ENCODE assay signal across 1 cellular context in the genomic region with DNA sequence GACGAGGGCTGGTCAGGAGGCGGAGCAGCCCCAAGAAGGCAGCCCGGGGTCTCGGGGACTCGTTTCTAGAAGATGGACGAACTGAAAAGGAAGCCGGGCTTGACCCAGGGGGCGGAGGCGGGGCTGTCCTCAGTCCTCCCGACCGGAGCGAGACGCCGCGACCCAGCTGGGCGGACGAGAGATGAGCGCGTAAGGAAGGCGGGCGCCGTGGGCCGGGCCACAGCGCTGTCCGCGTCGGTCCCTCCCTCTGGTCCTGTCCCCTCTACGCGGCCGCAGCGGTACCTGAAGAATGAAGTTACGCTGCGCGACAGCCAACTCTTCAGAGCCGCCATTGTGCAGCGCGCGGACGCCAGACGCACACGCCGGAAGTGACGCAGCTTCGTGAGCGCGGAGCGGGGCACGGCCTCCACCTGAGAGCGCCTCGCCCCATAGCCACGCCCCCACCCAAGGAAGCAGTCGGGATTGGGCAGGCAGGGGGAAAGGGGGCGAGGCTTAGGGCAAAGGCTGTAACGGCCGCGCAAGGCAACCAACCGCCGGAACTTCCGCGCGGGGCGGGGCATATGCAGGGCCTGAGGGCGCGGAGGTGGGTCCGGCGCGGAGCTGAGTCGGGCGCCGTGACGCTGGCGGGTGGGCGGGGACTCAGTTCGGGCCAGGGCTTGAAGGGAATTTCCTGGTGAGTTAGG.
TF ChIP-seq lines count a peak whose summit lies in the region.

A gene (minus strand): TSS at position 370 of the 683 bp plus-strand sequence. CDS start 38 bp downstream, at position 332.

TF ChIP-seq in HepG2, 621 proteins besides CTCF, POLR2A, EP300 and RAD21 (continued from another document and continues in another):
- TF ChIP-seq CEBPG (CRISPR knock-in tag; IDR thresholded peaks at IDR 0.05) = peak; percentile 43; the same call in 1 of the 2 replicates
- TF ChIP-seq RXRA (CRISPR knock-in tag; IDR thresholded peaks at IDR 0.05) = peak; percentile 86
- TF ChIP-seq, protein P1, sequence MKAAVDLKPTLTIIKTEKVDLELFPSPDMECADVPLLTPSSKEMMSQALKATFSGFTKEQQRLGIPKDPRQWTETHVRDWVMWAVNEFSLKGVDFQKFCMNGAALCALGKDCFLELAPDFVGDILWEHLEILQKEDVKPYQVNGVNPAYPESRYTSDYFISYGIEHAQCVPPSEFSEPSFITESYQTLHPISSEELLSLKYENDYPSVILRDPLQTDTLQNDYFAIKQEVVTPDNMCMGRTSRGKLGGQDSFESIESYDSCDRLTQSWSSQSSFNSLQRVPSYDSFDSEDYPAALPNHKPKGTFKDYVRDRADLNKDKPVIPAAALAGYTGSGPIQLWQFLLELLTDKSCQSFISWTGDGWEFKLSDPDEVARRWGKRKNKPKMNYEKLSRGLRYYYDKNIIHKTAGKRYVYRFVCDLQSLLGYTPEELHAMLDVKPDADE (CRISPR knock-in tag; IDR thresholded peaks at IDR 0.05) = no peak; the same call in 1 of the 2 replicates
- no peak for TF ChIP-seq ZNF562 (CRISPR knock-in tag; IDR thresholded peaks at IDR 0.05; ENCODE audit: borderline replicate concordance)
- TF ChIP-seq EEA1 (CRISPR knock-in tag; IDR thresholded peaks at IDR 0.05; ENCODE audit: borderline replicate concordance) = peak; percentile 96
- TF ChIP-seq, protein P2, sequence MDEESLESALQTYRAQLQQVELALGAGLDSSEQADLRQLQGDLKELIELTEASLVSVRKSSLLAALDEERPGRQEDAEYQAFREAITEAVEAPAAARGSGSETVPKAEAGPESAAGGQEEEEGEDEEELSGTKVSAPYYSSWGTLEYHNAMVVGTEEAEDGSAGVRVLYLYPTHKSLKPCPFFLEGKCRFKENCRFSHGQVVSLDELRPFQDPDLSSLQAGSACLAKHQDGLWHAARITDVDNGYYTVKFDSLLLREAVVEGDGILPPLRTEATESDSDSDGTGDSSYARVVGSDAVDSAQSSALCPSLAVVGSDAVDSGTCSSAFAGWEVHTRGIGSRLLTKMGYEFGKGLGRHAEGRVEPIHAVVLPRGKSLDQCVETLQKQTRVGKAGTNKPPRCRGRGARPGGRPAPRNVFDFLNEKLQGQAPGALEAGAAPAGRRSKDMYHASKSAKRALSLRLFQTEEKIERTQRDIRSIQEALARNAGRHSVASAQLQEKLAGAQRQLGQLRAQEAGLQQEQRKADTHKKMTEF (CRISPR knock-in tag; IDR thresholded peaks at IDR 0.05) = peak; percentile 92
- TF ChIP-seq, protein P3, sequence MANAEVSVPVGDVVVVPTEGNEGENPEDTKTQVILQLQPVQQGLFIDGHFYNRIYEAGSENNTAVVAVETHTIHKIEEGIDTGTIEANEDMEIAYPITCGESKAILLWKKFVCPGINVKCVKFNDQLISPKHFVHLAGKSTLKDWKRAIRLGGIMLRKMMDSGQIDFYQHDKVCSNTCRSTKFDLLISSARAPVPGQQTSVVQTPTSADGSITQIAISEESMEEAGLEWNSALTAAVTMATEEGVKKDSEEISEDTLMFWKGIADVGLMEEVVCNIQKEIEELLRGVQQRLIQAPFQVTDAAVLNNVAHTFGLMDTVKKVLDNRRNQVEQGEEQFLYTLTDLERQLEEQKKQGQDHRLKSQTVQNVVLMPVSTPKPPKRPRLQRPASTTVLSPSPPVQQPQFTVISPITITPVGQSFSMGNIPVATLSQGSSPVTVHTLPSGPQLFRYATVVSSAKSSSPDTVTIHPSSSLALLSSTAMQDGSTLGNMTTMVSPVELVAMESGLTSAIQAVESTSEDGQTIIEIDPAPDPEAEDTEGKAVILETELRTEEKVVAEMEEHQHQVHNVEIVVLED (CRISPR knock-in tag; IDR thresholded peaks at IDR 0.05; ENCODE audit: borderline replicate concordance) = peak; percentile 100
- TF ChIP-seq HOXA3 (CRISPR knock-in tag; IDR thresholded peaks at IDR 0.05) = peak; percentile 99
- TF ChIP-seq TGIF2 (CRISPR knock-in tag; IDR thresholded peaks at IDR 0.05) = peak; percentile 68; the same call in 1 of the 2 replicates
- no peak; the same call in 1 of the 2 replicates for TF ChIP-seq ZNF589 (CRISPR knock-in tag; conservative IDR thresholded peaks at IDR 0.05)
- TF ChIP-seq MEF2D (CRISPR knock-in tag; IDR thresholded peaks at IDR 0.05) = peak; percentile 53; the same call in 1 of the 2 replicates
- no peak for TF ChIP-seq ZBTB3 (CRISPR knock-in tag; IDR thresholded peaks at IDR 0.05; ENCODE audit: borderline replicate concordance, low read depth)
- no peak for TF ChIP-seq ZNF883 (CRISPR knock-in tag; IDR thresholded peaks at IDR 0.05; ENCODE audit: not compliant biosample characterization)
- TF ChIP-seq, protein P4, sequence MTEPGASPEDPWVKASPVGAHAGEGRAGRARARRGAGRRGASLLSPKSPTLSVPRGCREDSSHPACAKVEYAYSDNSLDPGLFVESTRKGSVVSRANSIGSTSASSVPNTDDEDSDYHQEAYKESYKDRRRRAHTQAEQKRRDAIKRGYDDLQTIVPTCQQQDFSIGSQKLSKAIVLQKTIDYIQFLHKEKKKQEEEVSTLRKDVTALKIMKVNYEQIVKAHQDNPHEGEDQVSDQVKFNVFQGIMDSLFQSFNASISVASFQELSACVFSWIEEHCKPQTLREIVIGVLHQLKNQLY (CRISPR knock-in tag; IDR thresholded peaks at IDR 0.05) = peak; percentile 72
- TF ChIP-seq BCL6 (CRISPR knock-in tag; IDR thresholded peaks at IDR 0.05) = peak; percentile 63
- TF ChIP-seq ELF1 (CRISPR knock-in tag; IDR thresholded peaks at IDR 0.05) = peak; percentile 86
- peak; percentile 80; the same call in 1 of the 2 replicates for TF ChIP-seq ZSCAN31 (CRISPR knock-in tag; IDR thresholded peaks at IDR 0.05; ENCODE audit: low read depth)
- TF ChIP-seq RFX1 (IDR thresholded peaks at IDR 0.05) = no peak
- TF ChIP-seq, protein P5, sequence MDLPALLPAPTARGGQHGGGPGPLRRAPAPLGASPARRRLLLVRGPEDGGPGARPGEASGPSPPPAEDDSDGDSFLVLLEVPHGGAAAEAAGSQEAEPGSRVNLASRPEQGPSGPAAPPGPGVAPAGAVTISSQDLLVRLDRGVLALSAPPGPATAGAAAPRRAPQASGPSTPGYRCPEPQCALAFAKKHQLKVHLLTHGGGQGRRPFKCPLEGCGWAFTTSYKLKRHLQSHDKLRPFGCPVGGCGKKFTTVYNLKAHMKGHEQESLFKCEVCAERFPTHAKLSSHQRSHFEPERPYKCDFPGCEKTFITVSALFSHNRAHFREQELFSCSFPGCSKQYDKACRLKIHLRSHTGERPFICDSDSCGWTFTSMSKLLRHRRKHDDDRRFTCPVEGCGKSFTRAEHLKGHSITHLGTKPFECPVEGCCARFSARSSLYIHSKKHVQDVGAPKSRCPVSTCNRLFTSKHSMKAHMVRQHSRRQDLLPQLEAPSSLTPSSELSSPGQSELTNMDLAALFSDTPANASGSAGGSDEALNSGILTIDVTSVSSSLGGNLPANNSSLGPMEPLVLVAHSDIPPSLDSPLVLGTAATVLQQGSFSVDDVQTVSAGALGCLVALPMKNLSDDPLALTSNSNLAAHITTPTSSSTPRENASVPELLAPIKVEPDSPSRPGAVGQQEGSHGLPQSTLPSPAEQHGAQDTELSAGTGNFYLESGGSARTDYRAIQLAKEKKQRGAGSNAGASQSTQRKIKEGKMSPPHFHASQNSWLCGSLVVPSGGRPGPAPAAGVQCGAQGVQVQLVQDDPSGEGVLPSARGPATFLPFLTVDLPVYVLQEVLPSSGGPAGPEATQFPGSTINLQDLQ (CRISPR knock-in tag; IDR thresholded peaks at IDR 0.05) = no peak
- TF ChIP-seq MEIS2 (CRISPR knock-in tag; IDR thresholded peaks at IDR 0.05) = 0 out of 2 replicates have a peak, but pooled peaks have one; percentile 55
- no peak for TF ChIP-seq ZNF720 (CRISPR knock-in tag; IDR thresholded peaks at IDR 0.05)
- TF ChIP-seq POLR2AphosphoS5 (IDR thresholded peaks at IDR 0.05; ENCODE audit: low read depth, low read length) = peak; percentile 93
- TF ChIP-seq ZFAT (CRISPR knock-in tag; conservative IDR thresholded peaks at IDR 0.05) = no peak
- no peak for TF ChIP-seq IKZF1 (IDR thresholded peaks at IDR 0.05)
- no peak for TF ChIP-seq ONECUT2 (CRISPR knock-in tag; IDR thresholded peaks at IDR 0.05)
- peak; percentile 78; the same call in 1 of the 2 replicates for TF ChIP-seq NRL (CRISPR knock-in tag; IDR thresholded peaks at IDR 0.05; ENCODE audit: borderline replicate concordance)
- peak; percentile 70 for TF ChIP-seq FOXA3 (CRISPR knock-in tag; IDR thresholded peaks at IDR 0.05)
- TF ChIP-seq, protein P6, sequence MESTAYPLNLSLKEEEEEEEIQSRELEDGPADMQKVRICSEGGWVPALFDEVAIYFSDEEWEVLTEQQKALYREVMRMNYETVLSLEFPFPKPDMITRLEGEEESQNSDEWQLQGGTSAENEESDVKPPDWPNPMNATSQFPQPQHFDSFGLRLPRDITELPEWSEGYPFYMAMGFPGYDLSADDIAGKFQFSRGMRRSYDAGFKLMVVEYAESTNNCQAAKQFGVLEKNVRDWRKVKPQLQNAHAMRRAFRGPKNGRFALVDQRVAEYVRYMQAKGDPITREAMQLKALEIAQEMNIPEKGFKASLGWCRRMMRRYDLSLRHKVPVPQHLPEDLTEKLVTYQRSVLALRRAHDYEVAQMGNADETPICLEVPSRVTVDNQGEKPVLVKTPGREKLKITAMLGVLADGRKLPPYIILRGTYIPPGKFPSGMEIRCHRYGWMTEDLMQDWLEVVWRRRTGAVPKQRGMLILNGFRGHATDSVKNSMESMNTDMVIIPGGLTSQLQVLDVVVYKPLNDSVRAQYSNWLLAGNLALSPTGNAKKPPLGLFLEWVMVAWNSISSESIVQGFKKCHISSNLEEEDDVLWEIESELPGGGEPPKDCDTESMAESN (CRISPR knock-in tag; conservative IDR thresholded peaks at IDR 0.05) = peak; percentile 12; the same call in 1 of the 2 replicates
- TF ChIP-seq SAP130 (CRISPR knock-in tag; IDR thresholded peaks at IDR 0.05; ENCODE audit: low read depth) = peak; percentile 90
- no peak for TF ChIP-seq NFE2 (CRISPR knock-in tag; IDR thresholded peaks at IDR 0.05)
- TF ChIP-seq, protein P7, sequence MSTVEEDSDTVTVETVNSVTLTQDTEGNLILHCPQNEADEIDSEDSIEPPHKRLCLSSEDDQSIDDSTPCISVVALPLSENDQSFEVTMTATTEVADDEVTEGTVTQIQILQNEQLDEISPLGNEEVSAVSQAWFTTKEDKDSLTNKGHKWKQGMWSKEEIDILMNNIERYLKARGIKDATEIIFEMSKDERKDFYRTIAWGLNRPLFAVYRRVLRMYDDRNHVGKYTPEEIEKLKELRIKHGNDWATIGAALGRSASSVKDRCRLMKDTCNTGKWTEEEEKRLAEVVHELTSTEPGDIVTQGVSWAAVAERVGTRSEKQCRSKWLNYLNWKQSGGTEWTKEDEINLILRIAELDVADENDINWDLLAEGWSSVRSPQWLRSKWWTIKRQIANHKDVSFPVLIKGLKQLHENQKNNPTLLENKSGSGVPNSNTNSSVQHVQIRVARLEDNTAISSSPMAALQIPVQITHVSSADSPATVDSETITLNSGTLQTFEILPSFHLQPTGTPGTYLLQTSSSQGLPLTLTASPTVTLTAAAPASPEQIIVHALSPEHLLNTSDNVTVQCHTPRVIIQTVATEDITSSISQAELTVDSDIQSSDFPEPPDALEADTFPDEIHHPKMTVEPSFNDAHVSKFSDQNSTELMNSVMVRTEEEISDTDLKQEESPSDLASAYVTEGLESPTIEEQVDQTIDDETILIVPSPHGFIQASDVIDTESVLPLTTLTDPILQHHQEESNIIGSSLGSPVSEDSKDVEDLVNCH (CRISPR knock-in tag; IDR thresholded peaks at IDR 0.05) = no peak
- no peak for TF ChIP-seq SYNCRIP (IDR thresholded peaks at IDR 0.05; ENCODE audit: insufficient read depth, low read depth, low read length)
- TF ChIP-seq, protein P8, sequence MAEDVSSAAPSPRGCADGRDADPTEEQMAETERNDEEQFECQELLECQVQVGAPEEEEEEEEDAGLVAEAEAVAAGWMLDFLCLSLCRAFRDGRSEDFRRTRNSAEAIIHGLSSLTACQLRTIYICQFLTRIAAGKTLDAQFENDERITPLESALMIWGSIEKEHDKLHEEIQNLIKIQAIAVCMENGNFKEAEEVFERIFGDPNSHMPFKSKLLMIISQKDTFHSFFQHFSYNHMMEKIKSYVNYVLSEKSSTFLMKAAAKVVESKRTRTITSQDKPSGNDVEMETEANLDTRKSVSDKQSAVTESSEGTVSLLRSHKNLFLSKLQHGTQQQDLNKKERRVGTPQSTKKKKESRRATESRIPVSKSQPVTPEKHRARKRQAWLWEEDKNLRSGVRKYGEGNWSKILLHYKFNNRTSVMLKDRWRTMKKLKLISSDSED (CRISPR knock-in tag; IDR thresholded peaks at IDR 0.05) = no peak
- no peak for TF ChIP-seq HIVEP1 (CRISPR knock-in tag; IDR thresholded peaks at IDR 0.05)
- TF ChIP-seq, protein P9, sequence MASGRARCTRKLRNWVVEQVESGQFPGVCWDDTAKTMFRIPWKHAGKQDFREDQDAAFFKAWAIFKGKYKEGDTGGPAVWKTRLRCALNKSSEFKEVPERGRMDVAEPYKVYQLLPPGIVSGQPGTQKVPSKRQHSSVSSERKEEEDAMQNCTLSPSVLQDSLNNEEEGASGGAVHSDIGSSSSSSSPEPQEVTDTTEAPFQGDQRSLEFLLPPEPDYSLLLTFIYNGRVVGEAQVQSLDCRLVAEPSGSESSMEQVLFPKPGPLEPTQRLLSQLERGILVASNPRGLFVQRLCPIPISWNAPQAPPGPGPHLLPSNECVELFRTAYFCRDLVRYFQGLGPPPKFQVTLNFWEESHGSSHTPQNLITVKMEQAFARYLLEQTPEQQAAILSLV (CRISPR knock-in tag; IDR thresholded peaks at IDR 0.05; ENCODE audit: borderline replicate concordance) = peak; percentile 63
- TF ChIP-seq, protein P10, sequence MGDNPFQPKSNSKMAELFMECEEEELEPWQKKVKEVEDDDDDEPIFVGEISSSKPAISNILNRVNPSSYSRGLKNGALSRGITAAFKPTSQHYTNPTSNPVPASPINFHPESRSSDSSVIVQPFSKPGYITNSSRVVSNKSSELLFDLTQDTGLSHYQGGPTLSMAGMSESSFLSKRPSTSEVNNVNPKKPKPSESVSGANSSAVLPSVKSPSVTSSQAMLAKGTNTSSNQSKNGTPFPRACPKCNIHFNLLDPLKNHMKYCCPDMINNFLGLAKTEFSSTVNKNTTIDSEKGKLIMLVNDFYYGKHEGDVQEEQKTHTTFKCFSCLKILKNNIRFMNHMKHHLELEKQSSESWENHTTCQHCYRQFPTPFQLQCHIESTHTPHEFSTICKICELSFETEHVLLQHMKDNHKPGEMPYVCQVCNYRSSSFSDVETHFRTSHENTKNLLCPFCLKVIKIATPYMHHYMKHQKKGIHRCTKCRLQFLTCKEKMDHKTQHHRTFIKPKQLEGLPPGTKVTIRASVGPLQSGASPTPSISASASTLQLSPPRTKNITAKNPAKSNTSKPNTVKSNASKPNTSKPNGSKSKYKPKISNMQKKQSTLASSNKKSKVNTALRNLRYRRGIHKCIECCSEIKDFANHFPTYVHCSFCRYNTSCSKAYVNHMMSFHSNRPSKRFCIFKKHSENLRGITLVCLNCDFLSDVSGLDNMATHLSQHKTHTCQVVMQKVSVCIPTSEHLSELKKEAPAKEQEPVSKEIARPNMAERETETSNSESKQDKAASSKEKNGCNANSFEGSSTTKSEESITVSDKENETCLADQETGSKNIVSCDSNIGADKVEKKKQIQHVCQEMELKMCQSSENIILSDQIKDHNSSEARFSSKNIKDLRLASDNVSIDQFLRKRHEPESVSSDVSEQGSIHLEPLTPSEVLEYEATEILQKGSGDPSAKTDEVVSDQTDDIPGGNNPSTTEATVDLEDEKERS (CRISPR knock-in tag; IDR thresholded peaks at IDR 0.05) = no peak
- no peak for TF ChIP-seq ZBTB7A (CRISPR knock-in tag; IDR thresholded peaks at IDR 0.05)
- peak; percentile 24; the same call in 1 of the 2 replicates for TF ChIP-seq ARNTL (CRISPR knock-in tag; IDR thresholded peaks at IDR 0.05)
- peak; percentile 72 for TF ChIP-seq ZNF331 (CRISPR knock-in tag; IDR thresholded peaks at IDR 0.05)
- peak; percentile 99 for TF ChIP-seq GATAD1 (CRISPR knock-in tag; IDR thresholded peaks at IDR 0.05)
